ENCODE assay signal across 1 cellular context in the genomic region with DNA sequence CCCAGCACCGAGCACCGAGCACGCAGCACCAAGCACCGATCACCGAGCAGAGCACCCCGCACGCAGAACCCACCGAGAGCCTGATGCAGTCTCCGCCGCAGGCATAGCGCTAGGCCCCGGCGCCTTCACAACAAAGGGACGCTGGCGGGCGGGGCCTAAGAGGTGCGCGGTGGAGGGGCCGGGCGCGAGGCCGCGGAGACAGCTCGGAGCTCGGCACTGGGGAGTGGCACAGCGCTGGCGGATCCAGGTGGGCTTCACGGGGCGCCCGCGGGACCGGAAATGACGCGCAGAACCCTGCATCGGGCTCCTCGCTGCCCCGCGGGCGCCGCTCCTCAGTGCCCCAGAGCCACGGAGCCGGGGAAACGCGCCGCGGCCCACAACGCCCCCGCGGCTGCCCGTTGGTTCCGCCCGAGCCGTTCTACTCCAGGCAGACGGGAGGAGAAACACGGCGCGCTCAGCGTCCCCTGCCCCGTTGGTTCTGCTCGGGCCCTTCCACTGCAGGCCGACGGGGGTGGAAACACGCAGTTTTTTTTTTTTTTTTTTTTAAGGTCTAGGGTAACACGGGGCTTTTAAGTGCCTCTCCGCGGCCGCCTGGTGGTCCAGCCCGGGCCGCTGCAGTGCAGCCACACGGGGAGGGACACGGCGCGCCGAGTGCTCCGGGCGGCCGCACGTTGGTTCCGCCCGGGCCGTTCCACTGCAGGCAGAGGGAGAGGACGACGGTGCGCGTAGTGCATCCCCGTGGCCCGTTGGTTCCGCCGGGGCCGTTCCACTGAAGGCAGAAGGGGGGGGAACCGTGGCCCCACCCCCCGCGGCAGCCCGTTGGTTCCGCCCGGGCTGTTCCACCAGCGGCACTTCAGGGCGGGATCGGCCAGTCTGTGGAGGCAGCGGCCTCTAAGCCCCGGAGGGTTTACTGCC.
TF ChIP-seq lines count a peak whose summit lies in the region.
"Not testable (repeated sequence)": the region's sequence is repeated elsewhere in the genome, so short reads cannot be mapped to it uniquely, and the experiment has no call there.

No MANE protein-coding gene starts in this region.

TF ChIP-seq in K562, 482 proteins besides CTCF, POLR2A, EP300 and RAD21 (continued from another document):
- TF ChIP-seq, protein P1, sequence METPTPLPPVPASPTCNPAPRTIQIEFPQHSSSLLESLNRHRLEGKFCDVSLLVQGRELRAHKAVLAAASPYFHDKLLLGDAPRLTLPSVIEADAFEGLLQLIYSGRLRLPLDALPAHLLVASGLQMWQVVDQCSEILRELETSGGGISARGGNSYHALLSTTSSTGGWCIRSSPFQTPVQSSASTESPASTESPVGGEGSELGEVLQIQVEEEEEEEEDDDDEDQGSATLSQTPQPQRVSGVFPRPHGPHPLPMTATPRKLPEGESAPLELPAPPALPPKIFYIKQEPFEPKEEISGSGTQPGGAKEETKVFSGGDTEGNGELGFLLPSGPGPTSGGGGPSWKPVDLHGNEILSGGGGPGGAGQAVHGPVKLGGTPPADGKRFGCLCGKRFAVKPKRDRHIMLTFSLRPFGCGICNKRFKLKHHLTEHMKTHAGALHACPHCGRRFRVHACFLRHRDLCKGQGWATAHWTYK (CRISPR knock-in tag; IDR thresholded peaks at IDR 0.05): peak; percentile 88
- TF ChIP-seq ZNF384 (IDR thresholded peaks at IDR 0.05; ENCODE audit: low read depth, low read length) (peak; percentile 84), FOXM1 (IDR thresholded peaks at IDR 0.05; ENCODE audit: low read depth) (0 out of 2 replicates have a peak, but pooled peaks have one; percentile 44), ATF1 (tag; IDR thresholded peaks at IDR 0.05) (peak; percentile 55; the same call in 1 of the 2 replicates), FIP1L1 (IDR thresholded peaks at IDR 0.05; ENCODE audit: low read depth, low read length, poor library complexity, severe bottlenecking) (peak; percentile 68), RBFOX2 (IDR thresholded peaks at IDR 0.05; ENCODE audit: low read depth, low read length) (peak; percentile 41; the same call in 1 of the 2 replicates), SMAD4 (CRISPR knock-in tag; conservative IDR thresholded peaks at IDR 0.05) (peak; percentile 55; the same call in 1 of the 2 replicates), ZFX (CRISPR knock-in tag; IDR thresholded peaks at IDR 0.05) (peak; percentile 77), GABPA (tag; conservative IDR thresholded peaks at IDR 0.05; ENCODE audit: low read depth) (0 out of 2 replicates have a peak, but pooled peaks have one; percentile 10), CCNT2 (IDR thresholded peaks at IDR 0.05; ENCODE audit: borderline replicate concordance, extremely low read depth, insufficient read length, low read depth, low read length) (peak; percentile 48), PHF8 (IDR thresholded peaks at IDR 0.05; ENCODE audit: borderline replicate concordance, low read length) (peak; percentile 18; the same call in 1 of the 2 replicates), GABPB1 (CRISPR knock-in tag; IDR thresholded peaks at IDR 0.05) (peak; percentile 44; the same call in 1 of the 2 replicates), ARID1B (IDR thresholded peaks at IDR 0.05) (0 out of 2 replicates have a peak, but pooled peaks have one; percentile 12), SREBF1 (IDR thresholded peaks at IDR 0.05; ENCODE audit: borderline replicate concordance, low read depth, low read length) (peak; percentile 98), MBD2 (IDR thresholded peaks at IDR 0.05; ENCODE audit: borderline replicate concordance, low read depth) (peak; percentile 97), TAF9B (IDR thresholded peaks at IDR 0.05; ENCODE audit: partially characterized antibody) (peak; percentile 25), MAZ (CRISPR knock-in tag; conservative IDR thresholded peaks at IDR 0.05 in 1 of 2, IDR thresholded peaks at IDR 0.05 in 1 of 2) (peak; percentile 35 to 48; a peak in 1 of 4 replicates), MAFF (IDR thresholded peaks at IDR 0.05; ENCODE audit: low read length) (peak; percentile 26; the same call in 1 of the 2 replicates), SP1 (CRISPR knock-in tag; IDR thresholded peaks at IDR 0.05) (peak; percentile 81)
- not testable (repeated sequence) for TF ChIP-seq FOXM1 (CRISPR knock-in tag; IDR thresholded peaks at IDR 0.05; ENCODE audit: low read depth); ATF1 (CRISPR knock-in tag; IDR thresholded peaks at IDR 0.05)
- TF ChIP-seq, protein P2, sequence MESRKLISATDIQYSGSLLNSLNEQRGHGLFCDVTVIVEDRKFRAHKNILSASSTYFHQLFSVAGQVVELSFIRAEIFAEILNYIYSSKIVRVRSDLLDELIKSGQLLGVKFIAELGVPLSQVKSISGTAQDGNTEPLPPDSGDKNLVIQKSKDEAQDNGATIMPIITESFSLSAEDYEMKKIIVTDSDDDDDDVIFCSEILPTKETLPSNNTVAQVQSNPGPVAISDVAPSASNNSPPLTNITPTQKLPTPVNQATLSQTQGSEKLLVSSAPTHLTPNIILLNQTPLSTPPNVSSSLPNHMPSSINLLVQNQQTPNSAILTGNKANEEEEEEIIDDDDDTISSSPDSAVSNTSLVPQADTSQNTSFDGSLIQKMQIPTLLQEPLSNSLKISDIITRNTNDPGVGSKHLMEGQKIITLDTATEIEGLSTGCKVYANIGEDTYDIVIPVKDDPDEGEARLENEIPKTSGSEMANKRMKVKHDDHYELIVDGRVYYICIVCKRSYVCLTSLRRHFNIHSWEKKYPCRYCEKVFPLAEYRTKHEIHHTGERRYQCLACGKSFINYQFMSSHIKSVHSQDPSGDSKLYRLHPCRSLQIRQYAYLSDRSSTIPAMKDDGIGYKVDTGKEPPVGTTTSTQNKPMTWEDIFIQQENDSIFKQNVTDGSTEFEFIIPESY (CRISPR knock-in tag; IDR thresholded peaks at IDR 0.05): peak; percentile 75
